8 cellular contexts compared by ENCODE assay signal in the genomic region with DNA sequence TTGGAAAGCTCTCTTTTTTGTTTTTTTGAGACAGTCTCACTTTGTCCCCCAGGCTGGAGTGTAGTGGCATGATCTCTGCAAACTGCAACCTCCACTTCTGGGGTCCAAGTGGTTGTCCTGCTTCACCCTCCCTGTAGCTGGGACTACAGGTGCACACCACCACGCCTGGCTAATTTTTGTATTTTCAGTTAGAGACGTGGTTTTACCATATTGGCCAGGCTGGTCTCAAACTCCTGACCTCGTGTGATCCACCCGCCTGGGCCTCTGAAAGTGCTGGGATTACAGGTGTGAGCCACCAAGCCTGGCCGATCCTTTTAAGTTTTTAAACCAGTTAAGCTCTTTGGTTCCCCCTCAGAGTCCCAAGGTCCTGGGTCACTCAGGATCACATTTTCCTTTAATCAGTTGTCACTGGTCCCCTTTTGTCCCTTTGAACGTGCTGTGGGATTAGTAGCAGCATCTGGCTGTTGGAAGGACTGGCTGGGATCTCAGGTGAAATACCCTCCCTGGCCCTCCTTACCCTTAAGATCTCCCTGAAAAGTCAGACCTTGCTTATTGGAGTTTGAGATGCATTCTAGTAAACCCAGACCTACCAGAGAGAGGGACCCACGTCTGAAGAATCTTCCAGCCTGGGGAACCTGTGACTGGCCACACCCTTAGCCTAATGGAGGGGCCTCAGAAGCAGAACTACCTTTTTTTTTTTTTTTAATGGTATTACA. TPM values are rescaled to one million over a fixed set of nuclear protein-coding genes. Genes with fewer than 3 reads are reported as not detected.
DNase-seq lines count a peak whose midpoint lies in the region; ATAC-seq and TF ChIP-seq lines count a peak whose summit lies in the region.

No MANE protein-coding gene starts in this region.

- peaks cover 12% of the 10 kb centered on the region; the same call in 1 of the 2 replicates for H3K4me1 ChIP-seq in SJCRH30

- peaks cover 43 to 55% (median 45%) of the 10 kb centered on the region in 3 donors for H3K4me1 Mint-ChIP-seq in IgD-negative memory B cell
- peaks cover 71% of the 10 kb centered on the region for H3K4me1 Mint-ChIP-seq in neural crest cell

- ATAC-seq in GM21529 (IDR thresholded peaks at IDR 0.05; ENCODE audit: unreplicated experiment) (peak; percentile 40), HG03159 (IDR thresholded peaks at IDR 0.05; ENCODE audit: unreplicated experiment) (no peak)

- no peak overlapping the region for H3K4me3 ChIP-seq in WERI-Rb-1 (ENCODE audit: low read depth, low read length)
- H3K4me3 ChIP-seq in SJCRH30: no peak overlapping the region

- H3K36me3 Mint-ChIP-seq in IgD-negative memory B cell: peaks cover 15% of the 10 kb centered on the region
- H3K36me3 Mint-ChIP-seq in neural crest cell (ENCODE audit: low read depth): peaks cover 46% of the 10 kb centered on the region

- H3K27ac ChIP-seq in WERI-Rb-1: peak overlapping the region; percentile 54
- H3K27ac ChIP-seq in epithelial cell of prostate: peak overlapping the region; percentile 100
- H3K27ac ChIP-seq in SJCRH30: no peak overlapping the region

- H3K9me3 ChIP-seq in WERI-Rb-1 (ENCODE audit: severe bottlenecking) (no peaks in the 10 kb centered on the region), SJCRH30 (replicated peaks) (no peaks in the 10 kb centered on the region)

- H3K36me3 ChIP-seq in WERI-Rb-1: peaks cover 52% of the 10 kb centered on the region
- H3K36me3 ChIP-seq in SJCRH30: peaks cover 44% of the 10 kb centered on the region

- TF ChIP-seq CTCF in WERI-Rb-1 (IDR thresholded peaks at IDR 0.05; ENCODE audit: low read depth, low read length) (no peak), neural crest cell (conservative IDR thresholded peaks at IDR 0.05) (no peak)

- H3K27me3 Mint-ChIP-seq in IgD-negative memory B cell (no peaks in the 10 kb centered on the region), neural crest cell (ENCODE audit: low read depth) (peaks cover 70% of the 10 kb centered on the region)

- no peaks in the 10 kb centered on the region for H3K27me3 ChIP-seq in WERI-Rb-1 (ENCODE audit: insufficient read depth, low read depth, severe bottlenecking)
- no peaks in the 10 kb centered on the region for H3K27me3 ChIP-seq in SJCRH30

- H3K27ac Mint-ChIP-seq in IgD-negative memory B cell (peak overlapping the region in 2 of 3 donors; percentile 90 to 93), neural crest cell (ENCODE audit: unreplicated experiment) (peak overlapping the region; percentile 65)

- H3K4me3 Mint-ChIP-seq in IgD-negative memory B cell (no peak overlapping the region), neural crest cell (no peak overlapping the region)

- H3K9me3 Mint-ChIP-seq in IgD-negative memory B cell: no peaks in the 10 kb centered on the region
- no peaks in the 10 kb centered on the region for H3K9me3 Mint-ChIP-seq in neural crest cell

- DNase-seq in ELR (ENCODE audit: low read depth) (peak; percentile 75), WERI-Rb-1 (peak; percentile 86), epithelial cell of prostate (ENCODE audit: low read depth, low spot score) (peak; percentile 89), neural crest cell (ENCODE audit: low read depth, low spot score) (peak; percentile 23), SJCRH30 (no peak)

RNA-seq across cellular contexts. Expression of a gene that starts 8.1 kb away (rescaled TPM):
- 3,054 TPM for polyA plus RNA-seq in IgD-negative memory B cell
- 4,794 and 5,409 TPM in 2 replicates for total RNA-seq in neural crest cell
- total RNA-seq in SJCRH30 (2014; rRNA removed; shearing (Covaris generic)): 496 and 686 TPM in 2 replicates

RNA-seq across cellular contexts. Expression of a gene that starts 18.0 kb away (rescaled TPM):
- polyA plus RNA-seq in IgD-negative memory B cell: 34.0 TPM
- total RNA-seq in neural crest cell: 66.0 and 68.8 TPM in 2 replicates
- total RNA-seq in SJCRH30 (2014; rRNA removed; shearing (Covaris generic)): 39.1 and 41.8 TPM in 2 replicates

RNA-seq across cellular contexts. Expression of a gene that starts 51.2 kb away (rescaled TPM):
- polyA plus RNA-seq in IgD-negative memory B cell: 37.4 TPM
- 21.0 and 22.5 TPM in 2 replicates for total RNA-seq in neural crest cell
- total RNA-seq in SJCRH30 (2014; rRNA removed; shearing (Covaris generic)): 13.2 and 17.2 TPM in 2 replicates

Comparison
In these comparisons a context has a peak if more than half of its experiments do, and no peak if none do; other contexts are left out.
1. DNase-seq: peak in ELR (single experiment), WERI-Rb-1 (single experiment), epithelial cell of prostate (single experiment) and neural crest cell (single experiment); none in SJCRH30 (0 of 2).